In genomic region chr3:183129243-183129642, GRCh38 we compare ENCODE assay signal across 1 cellular context.
TF ChIP-seq lines count a peak whose summit lies in the region.

No MANE protein-coding gene starts in this region.

TF ChIP-seq in endothelial cell of umbilical vein, 7 proteins besides CTCF, POLR2A, EP300 and RAD21:
- TF ChIP-seq MYC (IDR thresholded peaks at IDR 0.05; ENCODE audit: low read depth, low read length) (no peak), POLR2AphosphoS5 (IDR thresholded peaks at IDR 0.05; ENCODE audit: insufficient read depth, low read depth, low read length) (no peak), FOS (IDR thresholded peaks at IDR 0.05; ENCODE audit: borderline replicate concordance, insufficient read depth, low read length) (no peak), GATA2 (IDR thresholded peaks at IDR 0.05; ENCODE audit: insufficient read depth, insufficient read length, low read depth, low read length) (no peak), EZH2 (IDR thresholded peaks at IDR 0.05; ENCODE audit: borderline replicate concordance, low read depth, low read length, severe bottlenecking) (no peak), JUN (IDR thresholded peaks at IDR 0.05; ENCODE audit: borderline replicate concordance, insufficient read depth, insufficient read length, low read depth) (no peak)
- TF ChIP-seq, protein P1, sequence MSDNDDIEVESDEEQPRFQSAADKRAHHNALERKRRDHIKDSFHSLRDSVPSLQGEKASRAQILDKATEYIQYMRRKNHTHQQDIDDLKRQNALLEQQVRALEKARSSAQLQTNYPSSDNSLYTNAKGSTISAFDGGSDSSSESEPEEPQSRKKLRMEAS (IDR thresholded peaks at IDR 0.05; ENCODE audit: insufficient read depth, insufficient read length), result no peak
